ENCODE assay signal across 25 cellular contexts in the genomic region with DNA sequence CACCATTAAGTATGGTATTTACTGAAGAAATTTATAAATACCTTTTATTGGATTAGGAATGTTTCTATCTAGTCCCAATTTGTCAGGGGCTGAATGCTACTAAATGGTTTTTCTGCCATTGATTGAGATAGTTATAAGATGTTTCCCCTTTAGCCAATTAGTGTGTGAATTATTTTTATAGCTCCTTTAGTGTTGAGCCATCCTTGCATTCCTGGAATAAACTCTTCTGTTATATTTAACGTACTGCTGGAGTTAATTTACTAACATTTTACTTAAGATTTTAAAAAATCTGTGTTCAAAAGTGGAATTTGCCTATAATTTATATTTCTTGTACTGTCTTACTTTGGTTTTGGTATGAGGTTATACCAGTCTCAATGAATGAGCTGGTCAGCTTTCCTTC.
"Had no signal": no experiment of that assay in that cellular context is flagged by ENCODE, and none has a peak within 500 bp of the region (broad histone marks: within the 10 kb centered on the region; RNA-seq: fewer than 3 reads in every experiment).

No MANE protein-coding gene starts in this region.

- DNase-seq: activated CD4-positive, alpha-beta memory T cell treated with anti-CD3 and anti-CD28 coated beads for 36 hours; activated CD4-positive, alpha-beta T cell treated with anti-CD3 and anti-CD28 coated beads for 36 hours; activated CD4-positive, alpha-beta T cell treated with anti-CD3 and anti-CD28 coated beads, Interleukin-2, amount 10 ng/mL, durations not matched to agents 24 days and 14 days; activated CD4-positive, CD25-positive, alpha-beta regulatory T cell; activated CD4-positive, CD25-positive, alpha-beta regulatory T cell treated with anti-CD3 and anti-CD28 coated beads, Interleukin-2, amount 50 U/mL, for 72 hours; activated CD8-positive, alpha-beta memory T cell treated with anti-CD3 and anti-CD28 coated beads, Interleukin-2, amount 10 ng/mL, durations not matched to agents 7 days and 5 days; activated CD8-positive, alpha-beta memory T cell treated with anti-CD3 and anti-CD28 coated beads, Interleukin-2, amount 50 U/mL, for 4 hours; activated CD8-positive, alpha-beta T cell treated with anti-CD3 and anti-CD28 coated beads, Interleukin-2, amount 10 ng/mL, durations not matched to agents 7 days and 5 days; activated effector memory CD4-positive, alpha-beta T cell treated with anti-CD3 and anti-CD28 coated beads, Interleukin-2, amount 50 U/mL, for 16 hours; activated naive CD4-positive, alpha-beta T cell treated with anti-CD3 and anti-CD28 coated beads for 36 hours; activated naive CD8-positive, alpha-beta T cell treated with anti-CD3 and anti-CD28 coated beads for 36 hours; activated naive CD8-positive, alpha-beta T cell treated with anti-CD3 and anti-CD28 coated beads, Interleukin-2, amount 50 U/mL, for 24 hours; activated T-cell treated with anti-CD3 and anti-CD28 coated beads, Interleukin-2, amount 50 U/mL, for 48 hours; adrenal gland; amygdala; aorta; central memory CD4-positive, alpha-beta T cell; cerebellar nuclear complex; effector CD8-positive, alpha-beta T cell; esophagus squamous epithelium; hippocampal formation had no signal

- H3K4me1 ChIP-seq: adrenal gland, breast epithelium, colonic mucosa, esophagus squamous epithelium had no signal

- H3K27me3 ChIP-seq: adrenal gland, cardiac muscle cell, colonic mucosa had no signal

- H3K9me3 ChIP-seq: adrenal gland, colonic mucosa had no signal

- H3K27ac ChIP-seq: adrenal gland, breast epithelium, cardiac muscle cell, colonic mucosa, epithelial cell of prostate, esophagus squamous epithelium had no signal

- H3K36me3 ChIP-seq: adrenal gland, breast epithelium, cardiac muscle cell, colonic mucosa, esophagus squamous epithelium had no signal

- H3K4me3 ChIP-seq: adrenal gland, breast epithelium, cardiac muscle cell, colonic mucosa, esophagus squamous epithelium had no signal
